Comparison of ENCODE assay signal across 13 cellular contexts in genomic region chrX:274904-275475, GRCh38. TPM values are rescaled to one million over a fixed set of nuclear protein-coding genes. Genes with fewer than 3 reads are reported as not detected.
DNase-seq lines count a peak whose midpoint lies in the region; ATAC-seq and TF ChIP-seq lines count a peak whose summit lies in the region.
"Had no signal": no experiment of that assay in that cellular context is flagged by ENCODE, and none has a peak within 500 bp of the region (broad histone marks: within the 10 kb centered on the region; RNA-seq: fewer than 3 reads in every experiment).

No MANE protein-coding gene starts in this region.

- no peaks in the 10 kb centered on the region for H3K9me3 Mint-ChIP-seq in chondrocyte (ENCODE audit: low read depth)
- H3K9me3 Mint-ChIP-seq: activated naive CD4-positive, alpha-beta T cell treated with anti-CD3 and anti-CD28 coated beads, Interleukin-2, amount 50 U/mL, for 72 hours had no signal

- ATAC-seq in left lung: peak; percentile 7

- peak overlapping the region; percentile 38 for H3K4me3 Mint-ChIP-seq in chondrocyte (ENCODE audit: unreplicated experiment)

- H3K9me3 ChIP-seq in left lung (no peaks in the 10 kb centered on the region), stomach (no peaks in the 10 kb centered on the region)
- H3K9me3 ChIP-seq: A549 had no signal

- no peak for TF ChIP-seq POLR2A in stomach (IDR thresholded peaks at IDR 0.05)

- H3K36me3 ChIP-seq in left lung (no peaks in the 10 kb centered on the region), stomach (no peaks in the 10 kb centered on the region)

- H3K4me1 ChIP-seq in left lung (peaks cover 8 to 15% of the 10 kb centered on the region in 2 donors), stomach (peaks cover 9 to 34% (median 26%) of the 10 kb centered on the region in 4 donors)

- 58 to 68% (median 62%) methylated on average over 14 to 16 of the region's 16 CpGs for WGBS in stomach, 5 donors

- H3K36me3 Mint-ChIP-seq in chondrocyte (ENCODE audit: low read depth): no peaks in the 10 kb centered on the region
- H3K36me3 Mint-ChIP-seq: activated naive CD4-positive, alpha-beta T cell treated with anti-CD3 and anti-CD28 coated beads, Interleukin-2, amount 50 U/mL, for 72 hours had no signal

- no peak overlapping the region for H3K27ac Mint-ChIP-seq in chondrocyte (ENCODE audit: unreplicated experiment)
- H3K27ac Mint-ChIP-seq: activated naive CD4-positive, alpha-beta T cell treated with anti-CD3 and anti-CD28 coated beads, Interleukin-2, amount 50 U/mL, for 72 hours had no signal

- H3K27me3 ChIP-seq in left lung (no peaks in the 10 kb centered on the region), stomach (peaks cover 0 to 10% (median 0%) of the 10 kb centered on the region in 3 donors)

- TF ChIP-seq EP300 in stomach (IDR thresholded peaks at IDR 0.05): no peak

- peak overlapping the region in 1 of 2 donors; percentile 66 for H3K4me3 ChIP-seq in left lung
- peak overlapping the region in 3 of 4 donors; percentile 56 to 78 (median 65) for H3K4me3 ChIP-seq in stomach

- intact Hi-C loops in left lung (cut with DNase I): no loop called here
- intact Hi-C loops in stomach (cut with DNase I; ENCODE audit: low total_unique reads): no loop called here

- peak; percentile 5 for DNase-seq in activated CD4-positive, alpha-beta T cell treated with anti-CD3 and anti-CD28 coated beads for 48 hours
- no peak for DNase-seq in activated CD4-positive, alpha-beta T cell treated with anti-CD3 and anti-CD28 coated beads, Interleukin-2, amount 50 U/mL, for 48 hours
- peak; percentile 61 for DNase-seq in chondrocyte (ENCODE audit: low spot score)
- peak; percentile 65 to 76 for DNase-seq in left lung
- DNase-seq in stomach: peak; percentile 59
- no peak for DNase-seq in NK-92 treated with Interleukin-12 subunit alpha and Interleukin-12 subunit beta, amount 100 ng/mL, for 24 hours (lab: John Stamatoyannopoulos, UW)
- no peak for DNase-seq in Kasumi-1 (lab: John Stamatoyannopoulos, UW)
- no peak for DNase-seq in GOT3 (lab: John Stamatoyannopoulos, UW)
- DNase-seq: hippocampal formation; SIG-M5; stimulated activated CD4-positive, alpha-beta T cell treated with anti-CD3 and anti-CD28 coated beads, Interleukin-2, amount 100 ng/mL, for 48 hours had no signal

- H3K27me3 Mint-ChIP-seq in chondrocyte (ENCODE audit: low read depth): no peaks in the 10 kb centered on the region

- H3K27ac ChIP-seq in left lung: peak overlapping the region in 1 of 2 donors; percentile 70
- H3K27ac ChIP-seq in stomach: peak overlapping the region; percentile 63 to 80 (median 74)

- peaks cover 3% of the 10 kb centered on the region for H3K4me1 Mint-ChIP-seq in chondrocyte (ENCODE audit: low read depth)

- TF ChIP-seq CTCF in chondrocyte (IDR thresholded peaks at IDR 0.05): no peak
- TF ChIP-seq CTCF in left lung (IDR thresholded peaks at IDR 0.05): no peak
- TF ChIP-seq CTCF in stomach (IDR thresholded peaks at IDR 0.05): no peak

RNA-seq across cellular contexts. Expression of gene PLCXD1, which starts 6.2 kb away (rescaled TPM):
- 6.8 to 8.0 TPM (median 7.7 TPM) in 3 replicates for total RNA-seq in chondrocyte
- 10 to 100 TPM; 17.0 to 17.8 TPM for total RNA-seq in left lung
- total RNA-seq in stomach: 100 to 1,000 TPM in 1 of 5 donors, 10 to 100 TPM in 3, 1 to 10 TPM in 1; 8.4 to 114 (median 30.3) TPM
- polyA plus RNA-seq in stomach: 10 to 100 TPM; 13.3 to 45.1 (median 16.4) TPM

RNA-seq across cellular contexts. Expression of gene GTPBP6, which starts 43.6 kb away (rescaled TPM):
- 37.6 to 42.2 TPM (median 42.0 TPM) in 3 replicates for total RNA-seq in chondrocyte
- 10 to 100 TPM; 41.0 to 57.8 TPM for total RNA-seq in left lung
- total RNA-seq in stomach: 10 to 100 TPM; 19.8 to 73.9 (median 36.8) TPM
- 10 to 100 TPM; 47.7 to 53.4 (median 48.6) TPM for polyA plus RNA-seq in stomach

Comparison
In these comparisons a context has a peak if more than half of its experiments do, and no peak if none do; other contexts are left out.
1. DNase-seq: peak in activated CD4-positive, alpha-beta T cell treated with anti-CD3 and anti-CD28 coated beads for 48 hours (single experiment), chondrocyte (single experiment), left lung (2 of 2) and stomach (single experiment); none in activated CD4-positive, alpha-beta T cell treated with anti-CD3 and anti-CD28 coated beads, Interleukin-2, amount 50 U/mL, for 48 hours (0 of 2), NK-92 treated with Interleukin-12 subunit alpha and Interleukin-12 subunit beta, amount 100 ng/mL, for 24 hours (single experiment), Kasumi-1 (0 of 2) and GOT3 (single experiment).